Comparison of ENCODE assay signal across 26 cellular contexts in genomic region chr11:101046947-101047346, GRCh38.
A peak's percentile ranks its signal among the peaks of the same experiment; 100 is the strongest.
DNase-seq lines count a peak whose midpoint lies in the region; ATAC-seq, FAIRE-seq and TF ChIP-seq lines count a peak whose summit lies in the region.
"Had no signal": no experiment of that assay in that cellular context is flagged by ENCODE, and none has a peak within 500 bp of the region (broad histone marks: within the 10 kb centered on the region; RNA-seq: fewer than 3 reads in every experiment).

No MANE protein-coding gene starts in this region.

- H3K9me3 Mint-ChIP-seq in activated T-helper 1 cell treated with anti-CD3 and anti-CD28 coated beads, Interleukin-12 subunit alpha, Interleukin-12 subunit beta, Interleukin-2, Interleukin-4 antibody, amounts not matched to agents 30 ng/mL and 10 ng/mL and 1 ng/mL, durations not matched to agents 14 hours and 24 hours and 36 hours: no peaks in the 10 kb centered on the region
- H3K9me3 Mint-ChIP-seq in type B pancreatic cell: peaks cover 4% of the 10 kb centered on the region

- 24% methylated on average over 2 of the region's 2 CpGs for WGBS in GM12878 (ENCODE audit: insufficient coverage, insufficient replicate concordance, low lambda C conversion rate, missing lambda C conversion rate)

- no peaks in the 10 kb centered on the region for H3K9me3 ChIP-seq in GM12878 (replicated peaks; ENCODE audit: control insufficient read depth, insufficient read depth, low read length)
- H3K9me3 ChIP-seq: Peyer's patch had no signal

- DNase-seq in GM12878 (ENCODE audit: low read depth, low spot score) (no peak), SIG-M5 treated with dmso at 0.1 percent for 504 hours (lab: John Stamatoyannopoulos, UW; ENCODE audit: unreplicated experiment) (no peak), NCI-H1436 (lab: John Stamatoyannopoulos, UW) (no peak), type B pancreatic cell (ENCODE audit: extremely low spot score, unreplicated experiment) (no peak)
- DNase-seq in activated T-helper 1 cell treated with anti-CD3 and anti-CD28 coated beads, Interleukin-12 subunit alpha, Interleukin-12 subunit beta, Interleukin-2, Interleukin-4 antibody, amounts not matched to agents 30 ng/mL and 10 ng/mL and 1 ng/mL, durations not matched to agents 14 hours and 24 hours and 36 hours (ENCODE audit: low spot score): no peak
- DNase-seq: 8988T, ACHN, Calu3, DND-41, HCEC 1CT, MM.1S, NCI-H1694, NCI-H2081, NCI-H2227 treated with DMSO at 0.1 percent for 48 hours, NCI-H526 treated with DMSO at 0.1 percent for 48 hours, Peyer's patch, SHP77 treated with DMSO at 0.1 percent for 48 hours had no signal

- in situ Hi-C loops in GM12878 (cut with MboI): no loop called here

- H3K27ac ChIP-seq in GM12878 (ENCODE audit: control insufficient read depth, insufficient read depth): no peak overlapping the region
- H3K27ac ChIP-seq: HL-60, KMS-11, Peyer's patch, SK-N-MC had no signal

- no TSS peak for BruUV-seq in GM12878 (replicated peaks; lab: Mats Ljungman, UMichigan)

- H3K4me3 Mint-ChIP-seq in activated T-helper 1 cell treated with anti-CD3 and anti-CD28 coated beads, Interleukin-12 subunit alpha, Interleukin-12 subunit beta, Interleukin-2, Interleukin-4 antibody, amounts not matched to agents 30 ng/mL and 10 ng/mL and 1 ng/mL, durations not matched to agents 14 hours and 24 hours and 36 hours: no peak overlapping the region
- no peak overlapping the region for H3K4me3 Mint-ChIP-seq in type B pancreatic cell
- H3K4me3 Mint-ChIP-seq: IgD-negative memory B cell; T-helper 1 cell treated with Interleukin-12 subunit alpha and Interleukin-12 subunit beta and Interleukin-4 antibody, amounts not matched to agents 30 μg/mL and 1 μg/mL, for 36 hours had no signal

- H2AFZ ChIP-seq in GM12878 (ENCODE audit: control insufficient read depth, low read depth, low read length): no peak overlapping the region

- no peak overlapping the region for H3K27ac Mint-ChIP-seq in activated T-helper 1 cell treated with anti-CD3 and anti-CD28 coated beads, Interleukin-12 subunit alpha, Interleukin-12 subunit beta, Interleukin-2, Interleukin-4 antibody, amounts not matched to agents 30 ng/mL and 10 ng/mL and 1 ng/mL, durations not matched to agents 14 hours and 24 hours and 36 hours
- no peak overlapping the region for H3K27ac Mint-ChIP-seq in type B pancreatic cell
- H3K27ac Mint-ChIP-seq: T-helper 1 cell treated with Interleukin-12 subunit alpha and Interleukin-12 subunit beta and Interleukin-4 antibody, amounts not matched to agents 30 μg/mL and 1 μg/mL, for 36 hours had no signal

- TF ChIP-seq POLR2A in GM12878 (IDR thresholded peaks at IDR 0.05; ENCODE audit: low read depth, low read length): no peak

- intact Hi-C loops in GM12878 (cut with micrococcal nuclease; ENCODE audit: unreplicated experiment): no loop called here
- intact Hi-C loops in activated T-helper 1 cell treated with anti-CD3 and anti-CD28 coated beads, Interleukin-12 subunit alpha, Interleukin-12 subunit beta, Interleukin-2, Interleukin-4 antibody, amounts not matched to agents 30 ng/mL and 10 ng/mL and 1 ng/mL, durations not matched to agents 14 hours and 24 hours and 36 hours (cut with micrococcal nuclease): no loop called here

- no peak overlapping the region for H3K4me3 ChIP-seq in GM12878
- H3K4me3 ChIP-seq: Peyer's patch, SK-N-MC had no signal

- peak; percentile 44 for ATAC-seq in GM18498 (IDR thresholded peaks at IDR 0.05; ENCODE audit: unreplicated experiment)
- peak; percentile 78 for ATAC-seq in GM19351 (IDR thresholded peaks at IDR 0.05; ENCODE audit: unreplicated experiment)
- peak; percentile 59 for ATAC-seq in HG02885 (IDR thresholded peaks at IDR 0.05; ENCODE audit: poor library complexity, unreplicated experiment)
- ATAC-seq in GM12878: peak; percentile 68

- H3K4me2 ChIP-seq in GM12878 (ENCODE audit: control insufficient read depth, insufficient read depth): no peak overlapping the region
- H3K4me2 ChIP-seq: KMS-11 had no signal

- H3K27me3 Mint-ChIP-seq in activated T-helper 1 cell treated with anti-CD3 and anti-CD28 coated beads, Interleukin-12 subunit alpha, Interleukin-12 subunit beta, Interleukin-2, Interleukin-4 antibody, amounts not matched to agents 30 ng/mL and 10 ng/mL and 1 ng/mL, durations not matched to agents 14 hours and 24 hours and 36 hours (ENCODE audit: insufficient read depth): no peaks in the 10 kb centered on the region
- H3K27me3 Mint-ChIP-seq in type B pancreatic cell: peaks cover 4% of the 10 kb centered on the region
- H3K27me3 Mint-ChIP-seq: IgD-negative memory B cell had no signal

- POLR2A ChIA-PET in GM12878 (lab: Charles Lee): no interaction called here

- H3K79me2 ChIP-seq in GM12878 (ENCODE audit: control insufficient read depth, insufficient read depth, low read length): no peaks in the 10 kb centered on the region

- FAIRE-seq in GM12878 (lab: Jason Lieb, UNC): no peak
- FAIRE-seq: H1 had no signal

- H3K36me3 Mint-ChIP-seq in activated T-helper 1 cell treated with anti-CD3 and anti-CD28 coated beads, Interleukin-12 subunit alpha, Interleukin-12 subunit beta, Interleukin-2, Interleukin-4 antibody, amounts not matched to agents 30 ng/mL and 10 ng/mL and 1 ng/mL, durations not matched to agents 14 hours and 24 hours and 36 hours (ENCODE audit: low read depth): no peaks in the 10 kb centered on the region
- no peaks in the 10 kb centered on the region for H3K36me3 Mint-ChIP-seq in type B pancreatic cell
- H3K36me3 Mint-ChIP-seq: IgD-negative memory B cell had no signal

- SMC1A ChIA-PET in GM12878 (lab: Charles Lee; ENCODE audit: uncharacterized antibody, unreplicated experiment): no interaction called here

- TF ChIP-seq RAD21 in GM12878 (IDR thresholded peaks at IDR 0.05; ENCODE audit: insufficient read depth, low read depth, low read length): no peak

- no peaks in the 10 kb centered on the region for H3K4me1 Mint-ChIP-seq in activated T-helper 1 cell treated with anti-CD3 and anti-CD28 coated beads, Interleukin-12 subunit alpha, Interleukin-12 subunit beta, Interleukin-2, Interleukin-4 antibody, amounts not matched to agents 30 ng/mL and 10 ng/mL and 1 ng/mL, durations not matched to agents 14 hours and 24 hours and 36 hours (ENCODE audit: low read depth)
- H3K4me1 Mint-ChIP-seq in type B pancreatic cell (ENCODE audit: unreplicated experiment): peaks cover 4% of the 10 kb centered on the region

- CTCF ChIA-PET in GM12878 (lab: Yijun Ruan, JAX): interaction anchor here (1.0 kb wide), 1 partner anchor 14 kb away, joined by 3 read pairs; no protein-coding TSS in a partner anchor

- H3K4me1 ChIP-seq in GM12878 (ENCODE audit: control insufficient read depth, insufficient read depth, low read length): no peaks in the 10 kb centered on the region
- H3K4me1 ChIP-seq: Peyer's patch had no signal

- no peaks in the 10 kb centered on the region for H3K36me3 ChIP-seq in GM12878 (ENCODE audit: control insufficient read depth in 2 of 2, insufficient read depth in 2 of 2, low read length in 1 of 2)
- H3K36me3 ChIP-seq: Peyer's patch had no signal

- TF ChIP-seq EP300 in GM12878 (IDR thresholded peaks at IDR 0.05; ENCODE audit: borderline replicate concordance in 1 of 2, control insufficient read depth in 1 of 2, low read depth in 2 of 2, low read length in 2 of 2): no peak

- H3K27me3 ChIP-seq in GM12878 (replicated peaks in 1 of 2; ENCODE audit: control insufficient read depth in 2 of 2, insufficient read depth in 2 of 2, low read length in 1 of 2): no peaks in the 10 kb centered on the region
- H3K27me3 ChIP-seq: Peyer's patch had no signal

- RAD21 ChIA-PET in GM12878 (lab: Charles Lee; ENCODE audit: unreplicated experiment): no interaction called here

- no peaks in the 10 kb centered on the region for H4K20me1 ChIP-seq in GM12878 (ENCODE audit: control insufficient read depth, insufficient read depth)

- no peak overlapping the region for H3K9ac ChIP-seq in GM12878 (ENCODE audit: control insufficient read depth, insufficient read depth, low read length)
- H3K9ac ChIP-seq: KMS-11 had no signal

- TF ChIP-seq CTCF in GM12878 (IDR thresholded peaks at IDR 0.05 in 2 of 3, conservative IDR thresholded peaks at IDR 0.05 in 1 of 3; ENCODE audit: control insufficient read depth in 2 of 3, extremely low read depth in 1 of 3, insufficient read depth in 1 of 3, low read depth in 3 of 3, low read length in 3 of 3): no peak
- TF ChIP-seq CTCF in type B pancreatic cell (conservative IDR thresholded peaks at IDR 0.05): no peak

TF ChIP-seq in GM12878, 131 proteins besides CTCF, POLR2A, EP300 and RAD21:
- TF ChIP-seq BACH1 (IDR thresholded peaks at IDR 0.05; ENCODE audit: borderline replicate concordance) (no peak), SKIL (IDR thresholded peaks at IDR 0.05; ENCODE audit: low read depth, poor library complexity, severe bottlenecking) (no peak), MEF2A (IDR thresholded peaks at IDR 0.05; ENCODE audit: insufficient read depth, low read depth, low read length) (no peak)
